Comparison of ENCODE assay signal across 11 cellular contexts in genomic region chr19:44645407-44646048, GRCh38. TPM values are rescaled to one million over a fixed set of nuclear protein-coding genes. Genes with fewer than 3 reads are reported as not detected.
DNase-seq lines count a peak whose midpoint lies in the region; ATAC-seq, FAIRE-seq and TF ChIP-seq lines count a peak whose summit lies in the region.
"Had no signal": no experiment of that assay in that cellular context is flagged by ENCODE, and none has a peak within 500 bp of the region (broad histone marks: within the 10 kb centered on the region; RNA-seq: fewer than 3 reads in every experiment).

No MANE protein-coding gene starts in this region.

- BruUV-seq in PC-9 (replicated peaks; lab: Mats Ljungman, UMichigan) (no TSS peak), HepG2 (replicated peaks; lab: Mats Ljungman, UMichigan) (no TSS peak)

- H3K4me2 ChIP-seq in PC-9 = peak overlapping the region; percentile 94
- H3K4me2 ChIP-seq in HepG2 (ENCODE audit: low read depth, low read length) = peak overlapping the region; percentile 63

- peaks cover 23% of the 10 kb centered on the region for H3K4me1 Mint-ChIP-seq in CD14-positive monocyte
- H3K4me1 Mint-ChIP-seq: activated naive CD8-positive, alpha-beta T cell treated with anti-CD3 and anti-CD28 coated beads, Interleukin-2, amount 10 ng/mL, durations not matched to agents 7 days and 5 days; stimulated activated effector memory CD8-positive, alpha-beta T cell treated with anti-CD3 and anti-CD28 coated beads, Interleukin-12 subunit alpha, Interleukin-12 subunit beta, amount 100 ng/mL, for 72 hours had no signal

- peaks cover 18% of the 10 kb centered on the region for H3K36me3 ChIP-seq in BJ (ENCODE audit: control insufficient read depth, insufficient read depth, low read length)
- H3K36me3 ChIP-seq in PC-9 (ENCODE audit: low read depth) = peaks cover 37% of the 10 kb centered on the region
- H3K36me3 ChIP-seq in HepG2 (replicated peaks in 1 of 2; ENCODE audit: control insufficient read depth in 1 of 2, insufficient read depth in 2 of 2, low read length in 2 of 2) = peaks cover 13 to 38% of the 10 kb centered on the region in 2 experiments

- in situ Hi-C loops in HepG2 (cut with HindIII; ENCODE audit: extremely low pct_ligation_motif_present, low pct_unique_long_range_greater_than_20kb) = no loop called here

- CTCF ChIA-PET in BJ (lab: Yijun Ruan, JAX) (interaction anchor here (0.8 to 5.4 kb wide), 3 partner anchors 11 to 74 kb away, joined by 3 to 26 read pairs (median 22); no protein-coding TSS in a partner anchor), PC-9 (lab: Charles Lee) (no interaction called here), HepG2 (lab: Yijun Ruan, JAX; ENCODE audit: low intra/inter-chr PET ratio, low total read pairs) (no interaction called here)

- H3K4me3 ChIP-seq in BJ (ENCODE audit: low read depth, low read length) (peak overlapping the region; percentile 26), PC-9 (peak overlapping the region; percentile 60), HepG2 (replicated peaks in 1 of 3; ENCODE audit: insufficient read depth in 1 of 3, low read depth in 2 of 3, low read length in 3 of 3) (peak overlapping the region in 2 of 3 experiments; percentile 10 to 23; a peak in 3 of 6 replicates)

- ATAC-seq in HepG2 (no peak), GM19467 (IDR thresholded peaks at IDR 0.05; ENCODE audit: unreplicated experiment) (no peak)
- ATAC-seq: left lung; stimulated activated effector memory CD8-positive, alpha-beta T cell treated with anti-CD3 and anti-CD28 coated beads, Interleukin-12 subunit alpha, Interleukin-12 subunit beta, amount 100 ng/mL, for 72 hours; T-helper 17 cell had no signal

- peaks cover 59% of the 10 kb centered on the region for H3F3A ChIP-seq in PC-9 (ENCODE audit: insufficient read depth, low read depth)

- peaks cover 86% of the 10 kb centered on the region for H3K79me2 ChIP-seq in PC-9 (ENCODE audit: low read depth)
- H3K79me2 ChIP-seq in HepG2 (ENCODE audit: insufficient read depth, low read length) = peaks cover 24% of the 10 kb centered on the region

- no peaks in the 10 kb centered on the region for H3K9me3 ChIP-seq in PC-9 (ENCODE audit: insufficient read depth, low read depth)
- no peaks in the 10 kb centered on the region for H3K9me3 ChIP-seq in HepG2 (ENCODE audit: low read length)
- H3K9me3 ChIP-seq: left lung had no signal

- TF ChIP-seq EP300 in HepG2 (IDR thresholded peaks at IDR 0.05; ENCODE audit: low read depth in 2 of 2, low read length in 2 of 2) (no peak), HepG2 (CRISPR knock-in tag; IDR thresholded peaks at IDR 0.05; ENCODE audit: borderline replicate concordance) (no peak)

- POLR2A ChIA-PET in BJ (lab: Charles Lee) = interaction anchor here (0.6 kb wide), 1 partner anchor 35 kb away, joined by 5 read pairs; no protein-coding TSS in a partner anchor
- POLR2A ChIA-PET in PC-9 (lab: Charles Lee; ENCODE audit: unreplicated experiment) = no interaction called here
- POLR2A ChIA-PET in HepG2 (lab: Yijun Ruan, JAX) = interaction anchor here (1.1 to 2.7 kb wide), 4 partner anchors 17 to 74 kb away, joined by 3 to 11 read pairs (median 3); no protein-coding TSS in a partner anchor

- TF ChIP-seq RAD21 in HepG2 (CRISPR knock-in tag; IDR thresholded peaks at IDR 0.05) = no peak

- peaks cover 0 to 8% (median 6%) of the 10 kb centered on the region in 3 donors for H3K27me3 Mint-ChIP-seq in CD14-positive monocyte (ENCODE audit: low read depth in 3 of 3)

- no peak overlapping the region for H3K4me3 Mint-ChIP-seq in CD14-positive monocyte

- DNase-seq in BJ (ENCODE audit: low read depth) = no peak
- DNase-seq in PC-9 = no peak
- no peak for DNase-seq in HepG2 (ENCODE audit: low spot score)
- no peak for DNase-seq in NCI-H1417 (lab: John Stamatoyannopoulos, UW)
- DNase-seq in CD14-positive monocyte (ENCODE audit: low spot score) = no peak
- DNase-seq: activated naive CD8-positive, alpha-beta T cell treated with anti-CD3 and anti-CD28 coated beads, Interleukin-2, amount 10 ng/mL, durations not matched to agents 7 days and 5 days; Karpas-422; left lung; T-helper 17 cell had no signal

- peaks cover 33 to 43% of the 10 kb centered on the region in 2 donors for H3K36me3 Mint-ChIP-seq in CD14-positive monocyte
- H3K36me3 Mint-ChIP-seq: activated naive CD8-positive, alpha-beta T cell treated with anti-CD3 and anti-CD28 coated beads, Interleukin-2, amount 10 ng/mL, durations not matched to agents 7 days and 5 days had no signal

- no peak for TF ChIP-seq CTCF in BJ (IDR thresholded peaks at IDR 0.05; ENCODE audit: insufficient read depth, low read depth, low read length)
- TF ChIP-seq CTCF in PC-9 (conservative IDR thresholded peaks at IDR 0.05) = no peak
- no peak for TF ChIP-seq CTCF in HepG2 (CRISPR knock-in tag; IDR thresholded peaks at IDR 0.05)
- no peak for TF ChIP-seq CTCF in CD14-positive monocyte (IDR thresholded peaks at IDR 0.05)

- no peaks in the 10 kb centered on the region for H3K27me3 ChIP-seq in BJ (ENCODE audit: control insufficient read depth, insufficient read depth, low read length)
- H3K27me3 ChIP-seq in PC-9 (ENCODE audit: insufficient read depth, low read depth) = no peaks in the 10 kb centered on the region
- no peaks in the 10 kb centered on the region; a peak in 1 of 5 replicates for H3K27me3 ChIP-seq in HepG2 (ENCODE audit: control insufficient read depth in 1 of 2, insufficient read depth in 2 of 2, low read length in 2 of 2)
- H3K27me3 ChIP-seq: left lung had no signal

- peaks cover 27% of the 10 kb centered on the region for H4K20me1 ChIP-seq in PC-9 (ENCODE audit: insufficient read depth)
- peaks cover 13% of the 10 kb centered on the region for H4K20me1 ChIP-seq in HepG2 (ENCODE audit: insufficient read depth, low read length)

- FAIRE-seq in HepG2 (lab: Jason Lieb, UNC) = no peak

- 0 out of 2 replicates have a peak overlapping the region, but pooled peaks have one; percentile 22 for H3K9ac ChIP-seq in HepG2 (ENCODE audit: insufficient read depth, low read depth, low read length)

- H3K4me1 ChIP-seq in PC-9 (replicated peaks; ENCODE audit: insufficient read depth) = peaks cover 45% of the 10 kb centered on the region
- H3K4me1 ChIP-seq in HepG2 (ENCODE audit: insufficient read depth, low read length) = peaks cover 43% of the 10 kb centered on the region

- H2AFZ ChIP-seq in PC-9 (no peak overlapping the region), HepG2 (ENCODE audit: low read length) (no peak overlapping the region)

- no peaks in the 10 kb centered on the region for H3K9me3 Mint-ChIP-seq in CD14-positive monocyte
- H3K9me3 Mint-ChIP-seq: activated naive CD8-positive, alpha-beta T cell treated with anti-CD3 and anti-CD28 coated beads, Interleukin-2, amount 10 ng/mL, durations not matched to agents 7 days and 5 days; stimulated activated effector memory CD8-positive, alpha-beta T cell treated with anti-CD3 and anti-CD28 coated beads, Interleukin-12 subunit alpha, Interleukin-12 subunit beta, amount 100 ng/mL, for 72 hours had no signal

- H3K9me2 ChIP-seq in PC-9 (ENCODE audit: insufficient read depth) = no peaks in the 10 kb centered on the region

- 89% methylated on average over 8 of the region's 8 CpGs for WGBS in HepG2 (ENCODE audit: low lambda C conversion rate)

- H3K27ac ChIP-seq in PC-9 (no peak overlapping the region; the same call in 1 of the 2 replicates), HepG2 (ENCODE audit: extremely low read length, insufficient read depth, low read length) (no peak overlapping the region)
- H3K27ac ChIP-seq: left lung had no signal

- intact Hi-C loops in PC-9 (cut with micrococcal nuclease; ENCODE audit: unreplicated experiment) (no loop called here), HepG2 (cut with micrococcal nuclease; ENCODE audit: unreplicated experiment) (no loop called here), CD14-positive monocyte (cut with micrococcal nuclease) (no loop called here)

- TF ChIP-seq POLR2A in HepG2 (IDR thresholded peaks at IDR 0.05; ENCODE audit: insufficient read depth in 1 of 2, low read depth in 2 of 2, low read length in 2 of 2) = no peak

- no peak overlapping the region for H3K27ac Mint-ChIP-seq in CD14-positive monocyte
- H3K27ac Mint-ChIP-seq: activated naive CD8-positive, alpha-beta T cell treated with anti-CD3 and anti-CD28 coated beads, Interleukin-2, amount 10 ng/mL, durations not matched to agents 7 days and 5 days; stimulated activated effector memory CD8-positive, alpha-beta T cell treated with anti-CD3 and anti-CD28 coated beads, Interleukin-12 subunit alpha, Interleukin-12 subunit beta, amount 100 ng/mL, for 72 hours; T-helper 17 cell had no signal

RNA-seq across cellular contexts. Expression of gene PVR, which starts 1.8 kb away (rescaled TPM):
- 84.4 and 129 TPM in 2 replicates for polyA plus RNA-seq in BJ (2011; rRNA removed)
- polyA minus RNA-seq in BJ (2011; rRNA and poly(A)+ RNA removed) = 77.2 and 104 TPM in 2 replicates
- 50.8 and 52.1 TPM in 2 replicates for total RNA-seq in PC-9 (2021)
- total RNA-seq in HepG2 (2016; rRNA removed; fragmentation: Illumina TruSeq; extraction: Trizol) = 18.4 and 43.4 TPM in 2 replicates
- 5.4 and 5.5 TPM in 2 replicates for total RNA-seq in HepG2 (2016; cell fraction: cytosol; rRNA removed; fragmentation: Illumina TruSeq; extraction: Trizol; ENCODE audit: low read depth)
- total RNA-seq in HepG2 (2016; cell fraction: insoluble cytoplasmic fraction; rRNA removed; fragmentation: Illumina TruSeq; extraction: Trizol) = 16.1 and 39.6 TPM in 2 replicates
- total RNA-seq in HepG2 (2016; cell fraction: membrane; rRNA removed; fragmentation: Illumina TruSeq; extraction: Trizol) = 18.0 and 18.1 TPM in 2 replicates
- 37.4 and 45.5 TPM in 2 replicates for total RNA-seq in HepG2 (2016; cell fraction: nucleus; rRNA removed; fragmentation: Illumina TruSeq; extraction: Trizol)
- polyA plus RNA-seq in HepG2 (2011; rRNA removed) = 46.6 and 59.5 TPM in 2 replicates
- polyA plus RNA-seq in HepG2 (2011; cell fraction: cytosol; rRNA removed) = 53.0 and 55.6 TPM in 2 replicates
- polyA plus RNA-seq in HepG2 (2011; cell fraction: nucleus; rRNA removed) = 60.5 and 72.7 TPM in 2 replicates
- polyA plus RNA-seq in HepG2 (2012) = 26.0 and 35.8 TPM in 2 replicates
- polyA plus RNA-seq in HepG2 (2016; cell fraction: cytosol; fragmentation: Illumina TruSeq; extraction: Trizol; ENCODE audit: low read depth) = 4.1 and 4.5 TPM in 2 replicates
- 14.1 and 16.5 TPM in 2 replicates for polyA plus RNA-seq in HepG2 (2016; cell fraction: insoluble cytoplasmic fraction; fragmentation: Illumina TruSeq; extraction: Trizol; ENCODE audit: low read depth)
- 9.4 and 9.9 TPM in 2 replicates for polyA plus RNA-seq in HepG2 (2016; cell fraction: membrane; fragmentation: Illumina TruSeq; extraction: Trizol; ENCODE audit: low read depth)
- 59.3 and 60.4 TPM in 2 replicates for polyA plus RNA-seq in HepG2 (2016; cell fraction: nucleus; fragmentation: Illumina TruSeq; extraction: Trizol; ENCODE audit: insufficient read depth, low read depth)
- 69.1 and 105 TPM in 2 replicates for polyA minus RNA-seq in HepG2 (2011; rRNA and poly(A)+ RNA removed; ENCODE audit: low replicate concordance)
- polyA minus RNA-seq in HepG2 (2011; cell fraction: cytosol; rRNA and poly(A)+ RNA removed) = 34.7 and 43.2 TPM in 2 replicates
- 56.0 and 67.4 TPM in 2 replicates for polyA minus RNA-seq in HepG2 (2011; cell fraction: nucleus; rRNA and poly(A)+ RNA removed)
- 10 to 100 TPM; 10.1 to 12.9 TPM for polyA plus RNA-seq in CD14-positive monocyte

RNA-seq across cellular contexts. Expression of gene CEACAM19, which starts 25.8 kb away (rescaled TPM):
- 6.1 and 8.9 TPM in 2 replicates for polyA plus RNA-seq in BJ (2011; rRNA removed)
- 3.9 and 6.2 TPM in 2 replicates for polyA minus RNA-seq in BJ (2011; rRNA and poly(A)+ RNA removed)
- 4.8 and 8.0 TPM in 2 replicates for total RNA-seq in PC-9 (2021)
- total RNA-seq in HepG2 (2016; rRNA removed; fragmentation: Illumina TruSeq; extraction: Trizol) = 0.66 and 1.3 TPM in 2 replicates
- total RNA-seq in HepG2 (2016; cell fraction: cytosol; rRNA removed; fragmentation: Illumina TruSeq; extraction: Trizol; ENCODE audit: low read depth) = 0.18 and 0.30 TPM in 2 replicates
- total RNA-seq in HepG2 (2016; cell fraction: insoluble cytoplasmic fraction; rRNA removed; fragmentation: Illumina TruSeq; extraction: Trizol) = 0.22 and 1.3 TPM in 2 replicates
- total RNA-seq in HepG2 (2016; cell fraction: membrane; rRNA removed; fragmentation: Illumina TruSeq; extraction: Trizol) = 0.38 and 0.65 TPM in 2 replicates
- 2.7 and 2.8 TPM in 2 replicates for total RNA-seq in HepG2 (2016; cell fraction: nucleus; rRNA removed; fragmentation: Illumina TruSeq; extraction: Trizol)
- 4.0 and 6.3 TPM in 2 replicates for polyA plus RNA-seq in HepG2 (2011; rRNA removed)
- polyA plus RNA-seq in HepG2 (2011; cell fraction: cytosol; rRNA removed) = 1.3 and 1.5 TPM in 2 replicates
- 16.3 and 18.1 TPM in 2 replicates for polyA plus RNA-seq in HepG2 (2011; cell fraction: nucleus; rRNA removed)
- polyA plus RNA-seq in HepG2 (2012) = 4.6 and 6.9 TPM in 2 replicates
- polyA plus RNA-seq in HepG2 (2016; cell fraction: cytosol; fragmentation: Illumina TruSeq; extraction: Trizol; ENCODE audit: low read depth) = 0.32 and 0.38 TPM in 2 replicates
- polyA plus RNA-seq in HepG2 (2016; cell fraction: insoluble cytoplasmic fraction; fragmentation: Illumina TruSeq; extraction: Trizol; ENCODE audit: low read depth) = 0.47 and 0.99 TPM in 2 replicates
- polyA plus RNA-seq in HepG2 (2016; cell fraction: membrane; fragmentation: Illumina TruSeq; extraction: Trizol; ENCODE audit: low read depth) = 0.88 and 0.98 TPM in 2 replicates
- 11.9 and 13.8 TPM in 2 replicates for polyA plus RNA-seq in HepG2 (2016; cell fraction: nucleus; fragmentation: Illumina TruSeq; extraction: Trizol; ENCODE audit: insufficient read depth, low read depth)
- polyA minus RNA-seq in HepG2 (2011; rRNA and poly(A)+ RNA removed; ENCODE audit: low replicate concordance) = 6.6 and 9.0 TPM in 2 replicates
- 0.59 and 0.88 TPM in 2 replicates for polyA minus RNA-seq in HepG2 (2011; cell fraction: cytosol; rRNA and poly(A)+ RNA removed)
- 11.7 and 11.8 TPM in 2 replicates for polyA minus RNA-seq in HepG2 (2011; cell fraction: nucleus; rRNA and poly(A)+ RNA removed)
- polyA plus RNA-seq in CD14-positive monocyte = not detected

RNA-seq across cellular contexts. Expression of gene IGSF23, which starts 32.2 kb away (rescaled TPM):
- polyA plus RNA-seq in BJ (2011; rRNA removed) (0.21 and 0.51 TPM in 2 replicates), HepG2 (2011; rRNA removed) (8.8 and 13.2 TPM in 2 replicates), CD14-positive monocyte (under 1 TPM; 0.44 to 0.46 TPM)
- 0.28 TPM in 1 of 2 replicates, not detected in the other for polyA minus RNA-seq in BJ (2011; rRNA and poly(A)+ RNA removed)
- total RNA-seq in PC-9 (2021) (not detected in 2 replicates), HepG2 (2016; rRNA removed; fragmentation: Illumina TruSeq; extraction: Trizol) (2.3 and 3.4 TPM in 2 replicates)
- total RNA-seq in HepG2 (2016; cell fraction: cytosol; rRNA removed; fragmentation: Illumina TruSeq; extraction: Trizol; ENCODE audit: low read depth) = 2.7 and 3.5 TPM in 2 replicates
- 2.3 and 3.6 TPM in 2 replicates for total RNA-seq in HepG2 (2016; cell fraction: insoluble cytoplasmic fraction; rRNA removed; fragmentation: Illumina TruSeq; extraction: Trizol)
- 3.3 and 4.5 TPM in 2 replicates for total RNA-seq in HepG2 (2016; cell fraction: membrane; rRNA removed; fragmentation: Illumina TruSeq; extraction: Trizol)
- total RNA-seq in HepG2 (2016; cell fraction: nucleus; rRNA removed; fragmentation: Illumina TruSeq; extraction: Trizol) = 2.9 and 3.3 TPM in 2 replicates
- 4.8 and 4.9 TPM in 2 replicates for polyA plus RNA-seq in HepG2 (2011; cell fraction: cytosol; rRNA removed)
- polyA plus RNA-seq in HepG2 (2011; cell fraction: nucleus; rRNA removed) = 2.1 and 7.8 TPM in 2 replicates
- 6.8 and 14.5 TPM in 2 replicates for polyA plus RNA-seq in HepG2 (2012)
- polyA plus RNA-seq in HepG2 (2016; cell fraction: cytosol; fragmentation: Illumina TruSeq; extraction: Trizol; ENCODE audit: low read depth) = 2.5 and 3.3 TPM in 2 replicates
- 1.6 and 3.8 TPM in 2 replicates for polyA plus RNA-seq in HepG2 (2016; cell fraction: insoluble cytoplasmic fraction; fragmentation: Illumina TruSeq; extraction: Trizol; ENCODE audit: low read depth)
- 3.3 and 3.9 TPM in 2 replicates for polyA plus RNA-seq in HepG2 (2016; cell fraction: membrane; fragmentation: Illumina TruSeq; extraction: Trizol; ENCODE audit: low read depth)
- 2.7 and 4.2 TPM in 2 replicates for polyA plus RNA-seq in HepG2 (2016; cell fraction: nucleus; fragmentation: Illumina TruSeq; extraction: Trizol; ENCODE audit: insufficient read depth, low read depth)
- polyA minus RNA-seq in HepG2 (2011; rRNA and poly(A)+ RNA removed; ENCODE audit: low replicate concordance) = 23.1 TPM in 1 of 2 replicates, not detected in the other
- polyA minus RNA-seq in HepG2 (2011; cell fraction: cytosol; rRNA and poly(A)+ RNA removed) = 0.99 and 1.8 TPM in 2 replicates
- 3.9 and 9.3 TPM in 2 replicates for polyA minus RNA-seq in HepG2 (2011; cell fraction: nucleus; rRNA and poly(A)+ RNA removed)
- total RNA-seq: activated naive CD8-positive, alpha-beta T cell treated with anti-CD3 and anti-CD28 coated beads, Interleukin-2, amount 10 ng/mL, durations not matched to agents 7 days and 5 days; left lung; T-helper 17 cell had no signal

RNA-seq across cellular contexts. Expression of gene CEACAM16, which starts 53.4 kb away (rescaled TPM):
- polyA plus RNA-seq in BJ (2011; rRNA removed) (not detected in 2 replicates), HepG2 (2011; rRNA removed) (not detected in 2 replicates), CD14-positive monocyte (not detected)
- not detected in 2 replicates for polyA minus RNA-seq in BJ (2011; rRNA and poly(A)+ RNA removed)
- total RNA-seq in PC-9 (2021) (not detected in 2 replicates), HepG2 (2016; rRNA removed; fragmentation: Illumina TruSeq; extraction: Trizol) (not detected in 2 replicates)
- not detected in 2 replicates for total RNA-seq in HepG2 (2016; cell fraction: cytosol; rRNA removed; fragmentation: Illumina TruSeq; extraction: Trizol; ENCODE audit: low read depth)
- not detected in 2 replicates for total RNA-seq in HepG2 (2016; cell fraction: insoluble cytoplasmic fraction; rRNA removed; fragmentation: Illumina TruSeq; extraction: Trizol)
- total RNA-seq in HepG2 (2016; cell fraction: membrane; rRNA removed; fragmentation: Illumina TruSeq; extraction: Trizol) = not detected in 2 replicates
- not detected in 2 replicates for total RNA-seq in HepG2 (2016; cell fraction: nucleus; rRNA removed; fragmentation: Illumina TruSeq; extraction: Trizol)
- not detected in 2 replicates for polyA plus RNA-seq in HepG2 (2011; cell fraction: cytosol; rRNA removed)
- polyA plus RNA-seq in HepG2 (2011; cell fraction: nucleus; rRNA removed) = not detected in 2 replicates
- polyA plus RNA-seq in HepG2 (2012) = not detected in 2 replicates
- not detected in 2 replicates for polyA plus RNA-seq in HepG2 (2016; cell fraction: cytosol; fragmentation: Illumina TruSeq; extraction: Trizol; ENCODE audit: low read depth)
- not detected in 2 replicates for polyA plus RNA-seq in HepG2 (2016; cell fraction: insoluble cytoplasmic fraction; fragmentation: Illumina TruSeq; extraction: Trizol; ENCODE audit: low read depth)
- polyA plus RNA-seq in HepG2 (2016; cell fraction: membrane; fragmentation: Illumina TruSeq; extraction: Trizol; ENCODE audit: low read depth) = not detected in 2 replicates
- polyA plus RNA-seq in HepG2 (2016; cell fraction: nucleus; fragmentation: Illumina TruSeq; extraction: Trizol; ENCODE audit: insufficient read depth, low read depth) = not detected in 2 replicates
- not detected in 2 replicates for polyA minus RNA-seq in HepG2 (2011; rRNA and poly(A)+ RNA removed; ENCODE audit: low replicate concordance)
- not detected in 2 replicates for polyA minus RNA-seq in HepG2 (2011; cell fraction: cytosol; rRNA and poly(A)+ RNA removed)
- polyA minus RNA-seq in HepG2 (2011; cell fraction: nucleus; rRNA and poly(A)+ RNA removed) = not detected in 2 replicates
- total RNA-seq: activated naive CD8-positive, alpha-beta T cell treated with anti-CD3 and anti-CD28 coated beads, Interleukin-2, amount 10 ng/mL, durations not matched to agents 7 days and 5 days; T-helper 17 cell had no signal
